12 cellular contexts compared by ENCODE assay signal in the genomic region with DNA sequence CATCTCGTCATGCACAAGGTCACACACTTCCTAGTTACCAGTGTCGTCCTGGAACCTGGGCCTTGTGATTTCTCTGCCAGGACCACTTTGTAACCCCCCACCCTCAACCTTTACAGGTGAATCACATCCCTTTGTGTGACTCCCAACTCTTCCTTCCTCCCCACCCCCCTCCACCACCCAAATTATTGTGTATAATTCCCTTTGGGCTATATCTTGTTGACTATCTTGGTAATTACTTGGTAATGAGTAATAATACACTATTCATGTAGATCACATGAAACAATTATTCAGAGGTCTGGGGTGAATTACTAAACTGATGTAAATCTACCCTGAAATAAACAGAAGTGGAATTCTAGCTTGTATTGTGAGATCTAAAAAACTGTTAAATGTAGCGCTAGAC. TPM values are rescaled to one million over a fixed set of nuclear protein-coding genes. Genes with fewer than 3 reads are reported as not detected.
DNase-seq lines count a peak whose midpoint lies in the region; ATAC-seq, FAIRE-seq and TF ChIP-seq lines count a peak whose summit lies in the region.
"Had no signal": no experiment of that assay in that cellular context is flagged by ENCODE, and none has a peak within 500 bp of the region (broad histone marks: within the 10 kb centered on the region; RNA-seq: fewer than 3 reads in every experiment).

No MANE protein-coding gene starts in this region.

- CTCF ChIA-PET in Calu3 (lab: Charles Lee) (no interaction called here), H1 (lab: Charles Lee; ENCODE audit: partially characterized antibody) (no interaction called here)

- DNase-seq in Calu3: no peak
- no peak for DNase-seq in MM.1S
- DNase-seq in H1 (ENCODE audit: low read depth in 1 of 2, low spot score in 2 of 2): no peak
- DNase-seq in foreskin melanocyte: no peak
- DNase-seq in activated gamma-delta T cell treated with Interleukin-2 at 50 U/mL for 16 hours: no peak
- DNase-seq: activated CD4-positive, alpha-beta T cell treated with anti-CD3 and anti-CD28 coated beads for 48 hours; aorta; CD4-positive, alpha-beta memory T cell; NCI-H1417 treated with DMSO at 0.1 percent for 48 hours had no signal

- peak overlapping the region; percentile 89 for H3K4me3 Mint-ChIP-seq in Calu3 (ENCODE audit: low read depth, unreplicated experiment)

- no peak for TF ChIP-seq POLR2A in H1 (IDR thresholded peaks at IDR 0.05; ENCODE audit: control extremely low read depth in 1 of 2, low read depth in 2 of 2, low read length in 2 of 2)

- H3K36me3 ChIP-seq in MM.1S (replicated peaks; ENCODE audit: insufficient read depth, low read length) (no peaks in the 10 kb centered on the region), H1 (ENCODE audit: control insufficient read depth in 2 of 4, insufficient read depth in 4 of 4, low read length in 3 of 4) (no peaks in the 10 kb centered on the region), mucosa of stomach (ENCODE audit: control insufficient read depth, insufficient read depth, low read length) (no peaks in the 10 kb centered on the region)

- H3K9ac ChIP-seq in MM.1S (ENCODE audit: low read length) (no peak overlapping the region), H1 (replicated peaks in 1 of 4; ENCODE audit: extremely low read depth in 1 of 4, low read depth in 3 of 4, low read length in 3 of 4) (peak overlapping the region in 1 of 4 experiments; percentile 31; a peak in 2 of 7 replicates), mucosa of stomach (ENCODE audit: low read length) (peak overlapping the region; percentile 99)

- H2BK15ac ChIP-seq in H1 (ENCODE audit: low read length): no peak overlapping the region

- H3K4me3 ChIP-seq in MM.1S (ENCODE audit: low read length) (no peak overlapping the region), H1 (ENCODE audit: extremely low read depth in 1 of 4, insufficient read depth in 2 of 4, low read depth in 3 of 4, low read length in 4 of 4) (peak overlapping the region; percentile 80 to 89 (median 84)), mucosa of stomach (ENCODE audit: low read length) (peak overlapping the region; percentile 62)

- POLR2A ChIA-PET in H1 (lab: Charles Lee; ENCODE audit: partially characterized antibody): no interaction called here

- intact Hi-C loops in Calu3 (cut with micrococcal nuclease; ENCODE audit: unreplicated experiment): loop anchor here (2.0 to 10.0 kb wide), 4 partner anchors 57 to 251 kb away; no protein-coding TSS in a partner anchor

- no peak overlapping the region for H3K23ac ChIP-seq in H1 (ENCODE audit: insufficient read length)

- H3K36me3 Mint-ChIP-seq in Calu3 (ENCODE audit: insufficient read depth, unreplicated experiment): peaks cover 54% of the 10 kb centered on the region
- H3K36me3 Mint-ChIP-seq: CD4-positive, alpha-beta memory T cell had no signal

- H2BK5ac ChIP-seq in H1 (ENCODE audit: low read depth, low read length): no peak overlapping the region

- H3K27me3 Mint-ChIP-seq in Calu3 (ENCODE audit: unreplicated experiment): no peaks in the 10 kb centered on the region

- H3K4me2 ChIP-seq in MM.1S (ENCODE audit: low read depth, low read length): 0 out of 2 replicates have a peak overlapping the region, but pooled peaks have one; percentile 77
- peak overlapping the region; percentile 94 to 97 for H3K4me2 ChIP-seq in H1 (ENCODE audit: insufficient read depth in 1 of 2, low read depth in 2 of 2, low read length in 2 of 2)

- H3K27ac ChIP-seq in MM.1S (ENCODE audit: low read length) (no peak overlapping the region), H1 (ENCODE audit: low read depth, low read length) (no peak overlapping the region)

- H4K20me1 ChIP-seq in MM.1S (ENCODE audit: insufficient read depth, low read length): no peaks in the 10 kb centered on the region
- H4K20me1 ChIP-seq in H1 (replicated peaks in 1 of 2; ENCODE audit: control insufficient read depth in 1 of 2, insufficient read depth in 2 of 2, low read length in 2 of 2): no peaks in the 10 kb centered on the region

- TF ChIP-seq CTCF in Calu3 (IDR thresholded peaks at IDR 0.05; ENCODE audit: unreplicated experiment) (no peak), MM.1S (IDR thresholded peaks at IDR 0.05; ENCODE audit: low read length) (no peak), H1 (IDR thresholded peaks at IDR 0.05; ENCODE audit: control extremely low read depth in 1 of 3, insufficient read depth in 1 of 3, low read depth in 1 of 3, low read length in 3 of 3) (no peak)

- ATAC-seq in GM19467 (IDR thresholded peaks at IDR 0.05; ENCODE audit: unreplicated experiment) (no peak), GM19455 (IDR thresholded peaks at IDR 0.05; ENCODE audit: unreplicated experiment) (no peak)

- no peaks in the 10 kb centered on the region for H3K79me1 ChIP-seq in H1 (ENCODE audit: low read depth, low read length)

- H3K27ac Mint-ChIP-seq in Calu3 (ENCODE audit: unreplicated experiment): peak overlapping the region; percentile 77
- H3K27ac Mint-ChIP-seq: CD4-positive, alpha-beta memory T cell had no signal

- no peak overlapping the region for H4K5ac ChIP-seq in H1 (ENCODE audit: insufficient read length, low read depth, low read length)

- peaks cover 22% of the 10 kb centered on the region for H3K4me1 Mint-ChIP-seq in Calu3 (ENCODE audit: low read depth, unreplicated experiment)

- no peaks in the 10 kb centered on the region for H3K9me3 Mint-ChIP-seq in Calu3 (ENCODE audit: low read depth, unreplicated experiment)

- H3K9me3 ChIP-seq in MM.1S (replicated peaks; ENCODE audit: insufficient read depth, low read length): no peaks in the 10 kb centered on the region
- no peaks in the 10 kb centered on the region for H3K9me3 ChIP-seq in H1 (ENCODE audit: insufficient read depth in 2 of 2, low read depth in 1 of 2, low read length in 1 of 2)
- no peaks in the 10 kb centered on the region for H3K9me3 ChIP-seq in mucosa of stomach (ENCODE audit: control insufficient read depth, low read length)

- H3K4me1 ChIP-seq in MM.1S (ENCODE audit: low read length) (peaks cover 6% of the 10 kb centered on the region), H1 (replicated peaks in 1 of 4; ENCODE audit: control insufficient read depth in 3 of 4, insufficient read depth in 4 of 4, low read length in 3 of 4) (peaks cover 0 to 3% (median 0%) of the 10 kb centered on the region in 4 experiments; a peak in 2 of 7 replicates), mucosa of stomach (ENCODE audit: control insufficient read depth, insufficient read depth, low read length) (no peaks in the 10 kb centered on the region)

- no peak overlapping the region for H2BK20ac ChIP-seq in H1 (ENCODE audit: low read length)

- H3K56ac ChIP-seq in H1 (replicated peaks; ENCODE audit: insufficient read length, low read depth, low read length): no peak overlapping the region

- no peaks in the 10 kb centered on the region for H3K27me3 ChIP-seq in MM.1S (replicated peaks; ENCODE audit: insufficient read depth, low read length)
- H3K27me3 ChIP-seq in H1 (replicated peaks in 1 of 4; ENCODE audit: control insufficient read depth in 3 of 4, extremely low read depth in 1 of 4, insufficient read depth in 3 of 4, low read length in 3 of 4): peaks cover 0 to 12% (median 3%) of the 10 kb centered on the region in 4 experiments; a peak in 4 of 7 replicates
- no peaks in the 10 kb centered on the region for H3K27me3 ChIP-seq in mucosa of stomach (ENCODE audit: control insufficient read depth, insufficient read depth, low read length)

- TF ChIP-seq EP300 in H1 (IDR thresholded peaks at IDR 0.05; ENCODE audit: borderline replicate concordance in 1 of 2, low read depth in 2 of 2, low read length in 2 of 2): no peak

- no peak overlapping the region for H4K8ac ChIP-seq in H1 (ENCODE audit: extremely low read depth, insufficient read depth, low read length)

- BruUV-seq in Calu3 (replicated peaks; lab: Mats Ljungman, UMichigan): no TSS peak

- H4K91ac ChIP-seq in H1 (replicated peaks; ENCODE audit: insufficient read length, low read length): no peak overlapping the region

- H3K23me2 ChIP-seq in H1 (ENCODE audit: low read depth, low read length): peaks cover 17% of the 10 kb centered on the region

- H3K14ac ChIP-seq in H1 (ENCODE audit: insufficient read length): no peak overlapping the region

- 0 out of 2 replicates have a peak overlapping the region, but pooled peaks have one; percentile 11 for H2AK5ac ChIP-seq in H1 (ENCODE audit: low read depth, low read length)

- no peaks in the 10 kb centered on the region for H3K9me2 ChIP-seq in MM.1S (replicated peaks; ENCODE audit: insufficient read depth, low read length)

- H3K79me2 ChIP-seq in MM.1S (ENCODE audit: low read length) (no peaks in the 10 kb centered on the region), H1 (ENCODE audit: control insufficient read depth in 1 of 2, insufficient read depth in 2 of 2, low read length in 2 of 2) (peaks cover 0 to 37% of the 10 kb centered on the region in 2 experiments; a peak in 2 of 4 replicates)

- H2BK12ac ChIP-seq in H1 (ENCODE audit: low read depth, low read length): no peak overlapping the region

- WGBS in H1 (ENCODE audit: extremely low coverage in 1 of 2, insufficient coverage in 1 of 2, insufficient read length in 1 of 2, insufficient replicate concordance in 2 of 2, low coverage in 1 of 2, low lambda C conversion rate in 2 of 2, missing lambda C conversion rate in 1 of 2), 2 experiments: 73% methylated on average over 3 of the region's 3 CpGs; no CpG with 5 or more reads in 1 of the 2 experiments

- no peak overlapping the region for H3K4ac ChIP-seq in H1 (replicated peaks; ENCODE audit: insufficient read length, low read depth, low read length)

- H3K18ac ChIP-seq in H1 (ENCODE audit: extremely low read depth, low read length): no peak overlapping the region; the same call in 1 of the 2 replicates

- H2AFZ ChIP-seq in MM.1S (ENCODE audit: low read length) (no peak overlapping the region), H1 (ENCODE audit: low read length) (no peak overlapping the region)

- peaks cover 7% of the 10 kb centered on the region; the same call in 1 of the 2 replicates for H3F3A ChIP-seq in MM.1S (ENCODE audit: insufficient read depth, low read length)

- no peak for TF ChIP-seq RAD21 in H1 (IDR thresholded peaks at IDR 0.05 in 1 of 2, conservative IDR thresholded peaks at IDR 0.05 in 1 of 2; ENCODE audit: low read depth in 2 of 2, low read length in 2 of 2)

- H2BK120ac ChIP-seq in H1 (replicated peaks; ENCODE audit: low read depth, low read length): no peak overlapping the region

- FAIRE-seq in H1 (lab: Jason Lieb, UNC): no peak

RNA-seq across cellular contexts. Expression of a gene that starts 1.7 kb away (rescaled TPM):
- 38.0 and 39.2 TPM in 2 replicates for total RNA-seq in Calu3 (2022)
- 10.8 and 11.9 TPM in 2 replicates for total RNA-seq in H1 (2021; fragmentation: NEBNext Ultra II Directional; extraction: Animal tissue kit (Norgen Biotek cat#: 25700))
- polyA plus RNA-seq in H1 (2011; rRNA removed): 16.4 and 16.5 TPM in 2 replicates
- polyA plus RNA-seq in H1 (2011; cell fraction: cytosol; rRNA removed): 11.0 TPM
- 14.7 TPM for polyA plus RNA-seq in H1 (2011; cell fraction: nucleus; rRNA removed)
- polyA plus RNA-seq in H1 (2012, experiment 1 of 2): 10.4 to 13.9 TPM (median 12.8 TPM) in 4 replicates
- polyA plus RNA-seq in H1 (2012, experiment 2 of 2): 8.7 TPM
- polyA plus RNA-seq in H1 (2013, experiment 1 of 2): 10.7 TPM
- 12.2 TPM for polyA plus RNA-seq in H1 (2013, experiment 2 of 2)
- polyA minus RNA-seq in H1 (2011; rRNA and poly(A)+ RNA removed): 19.1 and 20.3 TPM in 2 replicates
- 19.4 TPM for polyA minus RNA-seq in H1 (2011; cell fraction: cytosol; rRNA and poly(A)+ RNA removed)
- 14.2 TPM for polyA minus RNA-seq in H1 (2011; cell fraction: nucleus; rRNA and poly(A)+ RNA removed)
- total RNA-seq: CD4-positive, alpha-beta memory T cell had no signal
- polyA plus RNA-seq: CD4-positive, alpha-beta memory T cell had no signal
